In genomic region chr12:47711448-47711847, GRCh38 we compare ENCODE assay signal across 19 cellular contexts. TPM values are rescaled to one million over a fixed set of nuclear protein-coding genes. Genes with fewer than 3 reads are reported as not detected.
A peak's percentile ranks its signal among the peaks of the same experiment; 100 is the strongest.
DNase-seq lines count a peak whose midpoint lies in the region; ATAC-seq and TF ChIP-seq lines count a peak whose summit lies in the region.
"Had no signal": no experiment of that assay in that cellular context is flagged by ENCODE, and none has a peak within 500 bp of the region (broad histone marks: within the 10 kb centered on the region; RNA-seq: fewer than 3 reads in every experiment).

No MANE protein-coding gene starts in this region.

- H3K4me2 ChIP-seq in PC-3 (ENCODE audit: low read length) = no peak overlapping the region

- intact Hi-C loops in activated CD4-positive, alpha-beta T cell treated with anti-CD3 and anti-CD28 coated beads, Interleukin-2, amount 10 ng/mL, durations not matched to agents 24 days and 14 days (cut with micrococcal nuclease) = loop anchor here (10.0 kb wide), 1 partner anchor 253 kb away; the partner anchor contains the start of gene TMEM106C
- intact Hi-C loops in PC-3 (cut with micrococcal nuclease) = no loop called here

- H3K9me3 Mint-ChIP-seq in activated CD4-positive, alpha-beta T cell treated with anti-CD3 and anti-CD28 coated beads, Interleukin-2, amount 10 ng/mL, durations not matched to agents 24 days and 14 days = no peaks in the 10 kb centered on the region
- no peaks in the 10 kb centered on the region for H3K9me3 Mint-ChIP-seq in activated CD4-positive, alpha-beta T cell treated with anti-CD3 and anti-CD28 coated beads, Interleukin-2, amount 10 ng/mL, durations not matched to agents 7 days and 5 days
- H3K9me3 Mint-ChIP-seq in endodermal cell = no peaks in the 10 kb centered on the region
- H3K9me3 Mint-ChIP-seq in neural crest cell = no peaks in the 10 kb centered on the region
- no peaks in the 10 kb centered on the region for H3K9me3 Mint-ChIP-seq in progenitor cell of endocrine pancreas (ENCODE audit: low read depth)
- H3K9me3 Mint-ChIP-seq: CD14-positive monocyte; CD8-positive, alpha-beta T cell; HFFc6 had no signal

- H3K9me2 ChIP-seq in PC-3 (replicated peaks; ENCODE audit: low read length) = no peaks in the 10 kb centered on the region

- H3K27ac ChIP-seq in endodermal cell (ENCODE audit: low read depth, low read length) (no peak overlapping the region), PC-3 (ENCODE audit: low read length) (no peak overlapping the region)
- H3K27ac ChIP-seq: 22Rv1 had no signal

- no peak overlapping the region for H3K4me3 Mint-ChIP-seq in activated CD4-positive, alpha-beta T cell treated with anti-CD3 and anti-CD28 coated beads, Interleukin-2, amount 10 ng/mL, durations not matched to agents 24 days and 14 days
- H3K4me3 Mint-ChIP-seq in activated CD4-positive, alpha-beta T cell treated with anti-CD3 and anti-CD28 coated beads, Interleukin-2, amount 10 ng/mL, durations not matched to agents 7 days and 5 days = no peak overlapping the region
- H3K4me3 Mint-ChIP-seq in endodermal cell = no peak overlapping the region
- no peak overlapping the region for H3K4me3 Mint-ChIP-seq in neural crest cell
- no peak overlapping the region for H3K4me3 Mint-ChIP-seq in progenitor cell of endocrine pancreas (ENCODE audit: low read depth)
- H3K4me3 Mint-ChIP-seq: CD14-positive monocyte; CD8-positive, alpha-beta T cell; HFFc6 had no signal

- peaks cover 38% of the 10 kb centered on the region for H3K4me1 Mint-ChIP-seq in activated CD4-positive, alpha-beta T cell treated with anti-CD3 and anti-CD28 coated beads, Interleukin-2, amount 10 ng/mL, durations not matched to agents 24 days and 14 days
- peaks cover 33% of the 10 kb centered on the region for H3K4me1 Mint-ChIP-seq in activated CD4-positive, alpha-beta T cell treated with anti-CD3 and anti-CD28 coated beads, Interleukin-2, amount 10 ng/mL, durations not matched to agents 7 days and 5 days
- H3K4me1 Mint-ChIP-seq in endodermal cell = peaks cover 14% of the 10 kb centered on the region
- peaks cover 12% of the 10 kb centered on the region for H3K4me1 Mint-ChIP-seq in neural crest cell
- peaks cover 8% of the 10 kb centered on the region for H3K4me1 Mint-ChIP-seq in progenitor cell of endocrine pancreas (ENCODE audit: low read depth)

- peaks cover 5% of the 10 kb centered on the region for H3K4me1 ChIP-seq in endodermal cell (ENCODE audit: control insufficient read depth, insufficient read depth, low read length)
- H3K4me1 ChIP-seq in PC-3 (ENCODE audit: insufficient read depth, low read length) = peaks cover 9% of the 10 kb centered on the region; the same call in 1 of the 2 replicates

- H3K9ac ChIP-seq in endodermal cell (ENCODE audit: extremely low read depth, low read length, poor library complexity, severe bottlenecking) = no peak overlapping the region
- H3K9ac ChIP-seq in PC-3 (ENCODE audit: low read length) = no peak overlapping the region

- no peaks in the 10 kb centered on the region for H3K36me3 ChIP-seq in endodermal cell (ENCODE audit: control insufficient read depth, insufficient read depth, low read length)
- H3K36me3 ChIP-seq in PC-3 (ENCODE audit: low read depth, low read length) = no peaks in the 10 kb centered on the region

- no peak overlapping the region for H2AFZ ChIP-seq in PC-3 (ENCODE audit: low read length)

- H3K36me3 Mint-ChIP-seq in activated CD4-positive, alpha-beta T cell treated with anti-CD3 and anti-CD28 coated beads, Interleukin-2, amount 10 ng/mL, durations not matched to agents 24 days and 14 days (ENCODE audit: low read depth) = no peaks in the 10 kb centered on the region
- H3K36me3 Mint-ChIP-seq in activated CD4-positive, alpha-beta T cell treated with anti-CD3 and anti-CD28 coated beads, Interleukin-2, amount 10 ng/mL, durations not matched to agents 7 days and 5 days (ENCODE audit: low read depth) = peaks cover 3% of the 10 kb centered on the region
- H3K36me3 Mint-ChIP-seq in endodermal cell (ENCODE audit: low read depth) (no peaks in the 10 kb centered on the region), neural crest cell (ENCODE audit: low read depth) (no peaks in the 10 kb centered on the region), progenitor cell of endocrine pancreas (ENCODE audit: insufficient read depth) (no peaks in the 10 kb centered on the region)

- 93 to 96% methylated on average over 4 to 5 of the region's 5 CpGs for WGBS in endodermal cell (ENCODE audit: insufficient coverage in 1 of 2, insufficient read length in 1 of 2), 2 experiments

- ATAC-seq in PC-3 = no peak
- ATAC-seq: CD8-positive, alpha-beta T cell had no signal

- no peak overlapping the region for H3K27ac Mint-ChIP-seq in activated CD4-positive, alpha-beta T cell treated with anti-CD3 and anti-CD28 coated beads, Interleukin-2, amount 10 ng/mL, durations not matched to agents 24 days and 14 days
- H3K27ac Mint-ChIP-seq in activated CD4-positive, alpha-beta T cell treated with anti-CD3 and anti-CD28 coated beads, Interleukin-2, amount 10 ng/mL, durations not matched to agents 7 days and 5 days = no peak overlapping the region
- H3K27ac Mint-ChIP-seq in endodermal cell (no peak overlapping the region), neural crest cell (ENCODE audit: unreplicated experiment) (peak overlapping the region; percentile 14), progenitor cell of endocrine pancreas (no peak overlapping the region)
- H3K27ac Mint-ChIP-seq: CD8-positive, alpha-beta T cell; HFFc6 had no signal

- BruUV-seq in PC-3 (replicated peaks; lab: Mats Ljungman, UMichigan) = no TSS peak

- no peaks in the 10 kb centered on the region for H4K20me1 ChIP-seq in PC-3 (ENCODE audit: low read length)

- peak; percentile 53 for DNase-seq in activated CD4-positive, alpha-beta T cell treated with anti-CD3 and anti-CD28 coated beads, Interleukin-2, amount 10 ng/mL, durations not matched to agents 24 days and 14 days
- no peak for DNase-seq in activated CD4-positive, alpha-beta T cell treated with anti-CD3 and anti-CD28 coated beads, Interleukin-2, amount 10 ng/mL, durations not matched to agents 7 days and 5 days
- peak; percentile 44 for DNase-seq in endodermal cell
- DNase-seq in neural crest cell (ENCODE audit: low read depth, low spot score) = no peak
- DNase-seq in PC-3 = no peak
- no peak for DNase-seq in progenitor cell of endocrine pancreas (ENCODE audit: low spot score, unreplicated experiment)
- DNase-seq in occipital lobe (lab: John Stamatoyannopoulos, UW) = no peak
- DNase-seq: CD8-positive, alpha-beta T cell; COR-L47; DMS153; DMS79 treated with DMSO at 0.1 percent for 48 hours; EL; HCEC 1CT; HFFc6 had no signal

- CTCF ChIA-PET in activated CD4-positive, alpha-beta T cell treated with anti-CD3 and anti-CD28 coated beads, Interleukin-2, amount 10 ng/mL, durations not matched to agents 7 days and 5 days (lab: Charles Lee) = interaction anchor here (1.2 to 1.8 kb wide), 4 partner anchors 32 to 126 kb away, joined by 3 to 7 read pairs (median 4); no protein-coding TSS in a partner anchor
- CTCF ChIA-PET in PC-3 (lab: Charles Lee) = no interaction called here

- H3K27me3 ChIP-seq in endodermal cell (ENCODE audit: control insufficient read depth, insufficient read depth, low read length, poor library complexity, severe bottlenecking) (no peaks in the 10 kb centered on the region), PC-3 (ENCODE audit: low read length) (no peaks in the 10 kb centered on the region)

- peaks cover 10% of the 10 kb centered on the region; the same call in 1 of the 2 replicates for H3K79me2 ChIP-seq in PC-3 (ENCODE audit: low read length)

- POLR2A ChIA-PET in activated CD4-positive, alpha-beta T cell treated with anti-CD3 and anti-CD28 coated beads, Interleukin-2, amount 10 ng/mL, durations not matched to agents 7 days and 5 days (lab: Charles Lee) = no interaction called here
- POLR2A ChIA-PET in PC-3 (lab: Charles Lee; ENCODE audit: unreplicated experiment) = no interaction called here

- no peak for TF ChIP-seq CTCF in endodermal cell (conservative IDR thresholded peaks at IDR 0.05)
- no peak for TF ChIP-seq CTCF in neural crest cell (conservative IDR thresholded peaks at IDR 0.05)
- no peak for TF ChIP-seq CTCF in PC-3 (conservative IDR thresholded peaks at IDR 0.05; ENCODE audit: low read depth, low read length)
- no peak for TF ChIP-seq CTCF in progenitor cell of endocrine pancreas (IDR thresholded peaks at IDR 0.05; ENCODE audit: unreplicated experiment)

- H3F3A ChIP-seq in PC-3 (ENCODE audit: low read length, unreplicated experiment) = no peaks in the 10 kb centered on the region

- H3K9me3 ChIP-seq in endodermal cell (ENCODE audit: control insufficient read depth, low read length) (no peaks in the 10 kb centered on the region), PC-3 (ENCODE audit: low read length) (no peaks in the 10 kb centered on the region)

- H3K4me3 ChIP-seq in endodermal cell (ENCODE audit: low read length) (no peak overlapping the region), PC-3 (ENCODE audit: low read length) (no peak overlapping the region)

- H3K27me3 Mint-ChIP-seq in activated CD4-positive, alpha-beta T cell treated with anti-CD3 and anti-CD28 coated beads, Interleukin-2, amount 10 ng/mL, durations not matched to agents 24 days and 14 days = no peaks in the 10 kb centered on the region
- H3K27me3 Mint-ChIP-seq in activated CD4-positive, alpha-beta T cell treated with anti-CD3 and anti-CD28 coated beads, Interleukin-2, amount 10 ng/mL, durations not matched to agents 7 days and 5 days = no peaks in the 10 kb centered on the region
- H3K27me3 Mint-ChIP-seq in endodermal cell (ENCODE audit: insufficient read depth) (peaks cover 10% of the 10 kb centered on the region), neural crest cell (ENCODE audit: low read depth) (no peaks in the 10 kb centered on the region), progenitor cell of endocrine pancreas (peaks cover 9% of the 10 kb centered on the region)

RNA-seq across cellular contexts. Expression of gene RPAP3, which starts 5.6 kb away (rescaled TPM):
- total RNA-seq in activated CD4-positive, alpha-beta T cell treated with anti-CD3 and anti-CD28 coated beads, Interleukin-2, amount 10 ng/mL, durations not matched to agents 24 days and 14 days = 63.4 and 67.3 TPM in 2 replicates
- total RNA-seq in activated CD4-positive, alpha-beta T cell treated with anti-CD3 and anti-CD28 coated beads, Interleukin-2, amount 10 ng/mL, durations not matched to agents 7 days and 5 days = 10 to 100 TPM; 40.3 to 42.9 TPM
- total RNA-seq in endodermal cell (10 to 100 TPM; 52.0 to 56.9 TPM), neural crest cell (45.2 and 49.4 TPM in 2 replicates), PC-3 (2014; rRNA removed) (20.3 and 22.1 TPM in 2 replicates), progenitor cell of endocrine pancreas (36.4 and 39.8 TPM in 2 replicates), occipital lobe (24.3 TPM)
- polyA plus RNA-seq in endodermal cell (2013, experiment 1 of 2) = 39.0 TPM
- 39.5 TPM for polyA plus RNA-seq in endodermal cell (2013, experiment 2 of 2)

RNA-seq across cellular contexts. Expression of gene ENDOU, which starts 13.8 kb away (rescaled TPM):
- total RNA-seq in activated CD4-positive, alpha-beta T cell treated with anti-CD3 and anti-CD28 coated beads, Interleukin-2, amount 10 ng/mL, durations not matched to agents 24 days and 14 days = 0.09 TPM in 1 of 2 replicates, not detected in the other
- total RNA-seq in activated CD4-positive, alpha-beta T cell treated with anti-CD3 and anti-CD28 coated beads, Interleukin-2, amount 10 ng/mL, durations not matched to agents 7 days and 5 days = not detected
- total RNA-seq in endodermal cell = not detected
- not detected for polyA plus RNA-seq in endodermal cell (2013, experiment 1 of 2)
- polyA plus RNA-seq in endodermal cell (2013, experiment 2 of 2) = not detected
- not detected in 2 replicates for total RNA-seq in neural crest cell
- total RNA-seq in PC-3 (2014; rRNA removed) = not detected in 2 replicates
- not detected in 2 replicates for total RNA-seq in progenitor cell of endocrine pancreas
- total RNA-seq in occipital lobe = not detected
- total RNA-seq: H1, HT-29 had no signal
- polyA plus RNA-seq: BJ, H1 had no signal

RNA-seq across cellular contexts. Expression of gene RAPGEF3, which starts 47.2 kb away (rescaled TPM):
- 3.6 and 4.5 TPM in 2 replicates for total RNA-seq in activated CD4-positive, alpha-beta T cell treated with anti-CD3 and anti-CD28 coated beads, Interleukin-2, amount 10 ng/mL, durations not matched to agents 24 days and 14 days
- under 1 TPM in 1 of 2 experiments, not detected in 1; 0.15 TPM for total RNA-seq in activated CD4-positive, alpha-beta T cell treated with anti-CD3 and anti-CD28 coated beads, Interleukin-2, amount 10 ng/mL, durations not matched to agents 7 days and 5 days
- total RNA-seq in endodermal cell = 10 to 100 TPM; 11.4 to 19.6 TPM
- polyA plus RNA-seq in endodermal cell (2013, experiment 1 of 2) = 3.7 TPM
- polyA plus RNA-seq in endodermal cell (2013, experiment 2 of 2) = 3.2 TPM
- total RNA-seq in neural crest cell = 0.89 and 1.4 TPM in 2 replicates
- 6.7 and 9.3 TPM in 2 replicates for total RNA-seq in PC-3 (2014; rRNA removed)
- total RNA-seq in progenitor cell of endocrine pancreas = 1.2 and 1.7 TPM in 2 replicates
- 9.0 TPM for total RNA-seq in occipital lobe

Comparison
In these comparisons a context has a peak if more than half of its experiments do, and no peak if none do; other contexts are left out.
1. DNase-seq: peak in activated CD4-positive, alpha-beta T cell treated with anti-CD3 and anti-CD28 coated beads, Interleukin-2, amount 10 ng/mL, durations not matched to agents 24 days and 14 days (single experiment) and endodermal cell (single experiment); none in activated CD4-positive, alpha-beta T cell treated with anti-CD3 and anti-CD28 coated beads, Interleukin-2, amount 10 ng/mL, durations not matched to agents 7 days and 5 days (single experiment), neural crest cell (single experiment), PC-3 (single experiment), progenitor cell of endocrine pancreas (single experiment) and occipital lobe (single experiment).